ENCODE assay signal across 21 cellular contexts in the genomic region with DNA sequence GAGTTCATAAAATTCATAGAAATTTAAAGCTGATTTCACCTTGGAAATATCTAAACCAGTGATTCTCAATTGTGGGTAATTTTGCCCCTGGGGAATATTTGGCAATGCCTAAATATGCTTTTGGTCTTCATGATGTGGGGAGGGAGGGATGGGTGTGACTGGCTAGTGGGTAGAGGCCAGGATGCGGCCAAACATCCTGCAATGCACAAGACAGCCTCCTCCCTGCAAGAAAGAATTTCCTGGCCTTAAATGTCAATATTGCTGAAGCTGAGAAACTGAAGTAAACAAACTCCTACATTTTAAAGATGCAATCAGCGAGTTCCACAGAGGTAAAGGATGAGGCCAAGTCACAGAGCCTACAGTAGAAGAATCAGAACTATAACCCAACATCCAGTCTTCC.
DNase-seq lines count a peak whose midpoint lies in the region; ATAC-seq and TF ChIP-seq lines count a peak whose summit lies in the region.
"Had no signal": no experiment of that assay in that cellular context is flagged by ENCODE, and none has a peak within 500 bp of the region (broad histone marks: within the 10 kb centered on the region; RNA-seq: fewer than 3 reads in every experiment).

No MANE protein-coding gene starts in this region.

- intact Hi-C loops in left ventricle myocardium inferior (cut with micrococcal nuclease), result no loop called here
- intact Hi-C loops in Right ventricle myocardium superior (cut with DNase I), result no loop called here

- TF ChIP-seq CTCF in left ventricle myocardium inferior (IDR thresholded peaks at IDR 0.05; ENCODE audit: borderline replicate concordance), result no peak

- no peaks in the 10 kb centered on the region for H3K9me3 ChIP-seq in left ventricle myocardium inferior (replicated peaks)
- no peaks in the 10 kb centered on the region for H3K9me3 ChIP-seq in SK-N-MC (ENCODE audit: low read depth, low read length)

- H3K4me1 ChIP-seq in left ventricle myocardium inferior, result peaks cover 4% of the 10 kb centered on the region

- no peaks in the 10 kb centered on the region for H3K27me3 ChIP-seq in left ventricle myocardium inferior (ENCODE audit: low read depth)

- DNase-seq in left ventricle myocardium inferior (no peak), Right ventricle myocardium superior (no peak), SK-N-MC (ENCODE audit: low read depth, low spot score) (no peak), foreskin melanocyte (peak; percentile 43), GM03348 (ENCODE audit: low spot score) (no peak), NCI-H1436 treated with DMSO at 0.1 percent for 48 hours (lab: John Stamatoyannopoulos, UW) (no peak)
- DNase-seq: 8988T, AML-193, GDM1, GM23248, H9, NCI-H146, NCI-H2227 treated with DMSO at 0.1 percent for 48 hours, NCI-H774, SW 1271 had no signal

- H3K27ac ChIP-seq in left ventricle myocardium inferior (replicated peaks) (peak overlapping the region; percentile 10), SK-N-MC (no peak overlapping the region)
- H3K27ac ChIP-seq: GM23248, HL-60 had no signal

- H3K36me3 ChIP-seq in left ventricle myocardium inferior (no peaks in the 10 kb centered on the region), SK-N-MC (ENCODE audit: insufficient read depth, low read length) (no peaks in the 10 kb centered on the region)

- no peak overlapping the region for H3K4me3 ChIP-seq in left ventricle myocardium inferior
- H3K4me3 ChIP-seq in SK-N-MC, result peak overlapping the region; percentile 65; the same call in 1 of the 2 replicates
- H3K4me3 ChIP-seq: GM23248, K562 had no signal

- ATAC-seq in Right ventricle myocardium superior (ENCODE audit: poor library complexity), result no peak
- ATAC-seq in GM18511 (IDR thresholded peaks at IDR 0.05; ENCODE audit: unreplicated experiment), result no peak
- ATAC-seq in HG03175 (IDR thresholded peaks at IDR 0.05; ENCODE audit: unreplicated experiment), result no peak
- ATAC-seq: HepG2, K562, Right ventricle myocardium inferior had no signal

- no peak overlapping the region for H3K9ac ChIP-seq in SK-N-MC (ENCODE audit: insufficient read length)
- H3K9ac ChIP-seq: GM23248 had no signal
